In the genomic region with DNA sequence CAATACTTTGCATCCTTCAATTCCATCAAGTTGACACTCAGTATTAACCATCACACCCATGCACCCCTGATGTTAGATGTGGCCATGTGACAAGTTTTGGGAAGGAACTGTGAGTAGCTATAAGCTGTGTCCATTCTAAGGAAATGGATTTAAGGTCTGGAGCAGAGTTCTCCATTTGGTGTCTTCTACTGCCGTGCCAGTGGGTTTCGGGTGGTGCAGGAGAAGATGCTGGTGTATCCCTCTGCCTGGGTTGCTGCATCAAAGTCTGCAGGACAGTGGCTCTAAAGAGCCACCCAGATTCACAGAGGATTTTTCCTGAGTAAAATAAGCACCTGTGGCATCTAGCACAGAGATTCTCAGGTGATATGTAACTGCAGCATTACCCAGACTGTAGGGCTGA, we compare ENCODE assay signal across 34 cellular contexts.
"Had no signal": no experiment of that assay in that cellular context is flagged by ENCODE, and none has a peak within 500 bp of the region (broad histone marks: within the 10 kb centered on the region; RNA-seq: fewer than 3 reads in every experiment).

No MANE protein-coding gene starts in this region.

- H3K27ac ChIP-seq: KMS-11 had no signal

- H3K9ac ChIP-seq: KMS-11 had no signal

- H3K27me3 ChIP-seq: MG63 had no signal

- H3K36me3 ChIP-seq: MG63 had no signal

- H3K4me2 ChIP-seq: KMS-11 had no signal

- H3K9me3 ChIP-seq: MG63 had no signal

- H3K4me3 ChIP-seq: MG63 had no signal

- DNase-seq: Karpas-422, Kasumi-1, MG63, MM.1S, MV-4-11, NCI-H1048, NCI-H1092, NCI-H1092 treated with DMSO at 0.1 percent for 48 hours, NCI-H1105, NCI-H1105 treated with DMSO at 0.1 percent for 48 hours, NCI-H1417, NCI-H1417 treated with DMSO at 0.1 percent for 48 hours, NCI-H1436, NCI-H1436 treated with DMSO at 0.1 percent for 48 hours, NCI-H146, NCI-H1694, NCI-H1694 treated with DMSO at 0.1 percent for 48 hours, NCI-H187, NCI-H187 treated with DMSO at 0.1 percent for 48 hours, NCI-H1930, NCI-H2029, NCI-H2029 treated with DMSO at 0.1 percent for 48 hours, NCI-H2081, NCI-H2081 treated with DMSO at 0.1 percent for 48 hours, NCI-H2107, NCI-H2171, NCI-H2171 treated with DMSO at 0.1 percent for 48 hours, NCI-H2227 treated with DMSO at 0.1 percent for 48 hours, NCI-H226, NCI-H345, NCI-H446, NCI-H446 treated with DMSO at 0.1 percent for 48 hours, NCI-H510A had no signal
